ENCODE assay signal across 8 cellular contexts in genomic region chr1:1019122-1019999, GRCh38. TPM values are rescaled to one million over a fixed set of nuclear protein-coding genes. Genes with fewer than 3 reads are reported as not detected.
DNase-seq lines count a peak whose midpoint lies in the region; ATAC-seq lines count a peak whose summit lies in the region.

No MANE protein-coding gene starts in this region.

- no peaks in the 10 kb centered on the region for H3K4me1 ChIP-seq in right cardiac atrium (ENCODE audit: control insufficient read depth, insufficient read depth, low read length)

- DNase-seq in GM03348 (ENCODE audit: low spot score) (peak; percentile 100), KG1 (lab: John Stamatoyannopoulos, UW) (peak; percentile 47), T-helper 1 cell (peak; percentile 59 to 80 (median 71)), amniotic stem cell (lab: John Stamatoyannopoulos, UW) (peak; percentile 69), right cardiac atrium (peak; percentile 88 to 95 (median 95)), sciatic nerve (ENCODE audit: low spot score) (peak; percentile 89), cerebellar cortex (ENCODE audit: low spot score) (no peak)

- intact Hi-C loops in right cardiac atrium (cut with DNase I): no loop called here
- intact Hi-C loops in sciatic nerve (cut with DNase I): no loop called here

- peak; percentile 66 for ATAC-seq in GM21737 (IDR thresholded peaks at IDR 0.05; ENCODE audit: unreplicated experiment)
- ATAC-seq in right cardiac atrium: peak; percentile 81 to 91
- ATAC-seq in sciatic nerve: peak; percentile 88

- 2% methylated on average over 83 of the region's 91 CpGs for WGBS in right cardiac atrium

- H3K27ac ChIP-seq in right cardiac atrium (ENCODE audit: low read length): peak overlapping the region; percentile 79

- peak overlapping the region; percentile 93 for H3K4me3 ChIP-seq in right cardiac atrium (ENCODE audit: low read length)

- no peaks in the 10 kb centered on the region for H3K9me3 ChIP-seq in right cardiac atrium (ENCODE audit: control insufficient read depth, low read length)

- H3K27me3 ChIP-seq in right cardiac atrium (ENCODE audit: control insufficient read depth, insufficient read depth): no peaks in the 10 kb centered on the region

RNA-seq across cellular contexts. Expression of gene AGRN, which starts 0.6 kb away (rescaled TPM):
- total RNA-seq in right cardiac atrium: 10 to 100 TPM; 17.1 to 26.4 (median 21.4) TPM
- 12.0 TPM for polyA plus RNA-seq in right cardiac atrium
- 22.0 TPM for total RNA-seq in sciatic nerve

RNA-seq across cellular contexts. Expression of gene ISG15, which starts 6.1 kb away (rescaled TPM):
- 10 to 100 TPM; 16.1 to 36.4 (median 21.6) TPM for total RNA-seq in right cardiac atrium
- polyA plus RNA-seq in right cardiac atrium: 65.5 TPM
- 18.8 TPM for total RNA-seq in sciatic nerve

RNA-seq across cellular contexts. Expression of gene HES4, which starts 19.5 kb away (rescaled TPM):
- total RNA-seq in right cardiac atrium (10 to 100 TPM; 37.3 to 62.5 (median 38.6) TPM), sciatic nerve (30.5 TPM)
- polyA plus RNA-seq in right cardiac atrium: 25.7 TPM

RNA-seq across cellular contexts. Expression of gene PERM1, which starts 37.5 kb away (rescaled TPM):
- total RNA-seq in right cardiac atrium: 10 to 100 TPM; 44.4 to 78.0 (median 57.4) TPM
- polyA plus RNA-seq in right cardiac atrium: 112 TPM
- total RNA-seq in sciatic nerve: not detected

RNA-seq across cellular contexts. Expression of gene PLEKHN1, which starts 53.1 kb away (rescaled TPM):
- under 1 TPM in 1 of 4 donors, not detected in 3; 0.41 TPM for total RNA-seq in right cardiac atrium
- 0.14 TPM for polyA plus RNA-seq in right cardiac atrium
- total RNA-seq in sciatic nerve: 0.40 TPM
